ENCODE assay signal across 18 cellular contexts in genomic region chr15:37792351-37792750, GRCh38.
DNase-seq lines count a peak whose midpoint lies in the region; ATAC-seq and TF ChIP-seq lines count a peak whose summit lies in the region.
"Had no signal": no experiment of that assay in that cellular context is flagged by ENCODE, and none has a peak within 500 bp of the region (broad histone marks: within the 10 kb centered on the region; RNA-seq: fewer than 3 reads in every experiment).

No MANE protein-coding gene starts in this region.

- H2BK15ac ChIP-seq in neuronal stem cell (ENCODE audit: low read length), result no peak overlapping the region

- H3K4ac ChIP-seq in neuronal stem cell (ENCODE audit: low read length), result no peak overlapping the region

- peaks cover 6% of the 10 kb centered on the region for H3K9me3 Mint-ChIP-seq in endodermal cell
- H3K9me3 Mint-ChIP-seq in activated CD4-positive, alpha-beta T cell treated with anti-CD3 and anti-CD28 coated beads, Interleukin-2, amount 10 ng/mL, durations not matched to agents 7 days and 5 days, result no peaks in the 10 kb centered on the region

- no peak for TF ChIP-seq RAD21 in SK-N-SH (IDR thresholded peaks at IDR 0.05; ENCODE audit: low read length)

- H4K91ac ChIP-seq in neuronal stem cell (ENCODE audit: low read depth, low read length, poor library complexity), result no peak overlapping the region

- H3K27ac ChIP-seq in SK-N-SH (ENCODE audit: low read depth in 2 of 2, low read length in 1 of 2), result peak overlapping the region in 1 of 2 experiments; percentile 99; a peak in 2 of 4 replicates
- no peak overlapping the region for H3K27ac ChIP-seq in endodermal cell (ENCODE audit: low read depth, low read length)
- no peak overlapping the region for H3K27ac ChIP-seq in neuronal stem cell (replicated peaks; ENCODE audit: low read length)
- no peak overlapping the region for H3K27ac ChIP-seq in colonic mucosa
- H3K27ac ChIP-seq: KMS-11, PC-9 had no signal

- H3K4me1 ChIP-seq in SK-N-SH (ENCODE audit: control insufficient read depth in 1 of 2, insufficient read depth in 2 of 2, low read depth in 1 of 2, low read length in 1 of 2) (peaks cover 15 to 32% of the 10 kb centered on the region in 2 experiments; a peak in 2 of 4 replicates), endodermal cell (ENCODE audit: control insufficient read depth, insufficient read depth, low read length) (no peaks in the 10 kb centered on the region), neuronal stem cell (ENCODE audit: control insufficient read depth in 2 of 2, insufficient read depth in 1 of 2, low read depth in 1 of 2, low read length in 2 of 2) (peaks cover 0 to 17% of the 10 kb centered on the region in 2 donors), colonic mucosa (no peaks in the 10 kb centered on the region)

- H3K9ac ChIP-seq in SK-N-SH, result no peak overlapping the region
- H3K9ac ChIP-seq in endodermal cell (ENCODE audit: extremely low read depth, low read length, poor library complexity, severe bottlenecking), result no peak overlapping the region
- H3K9ac ChIP-seq in neuronal stem cell (ENCODE audit: low read depth, low read length, poor library complexity), result no peak overlapping the region
- no peak overlapping the region for H3K9ac ChIP-seq in colonic mucosa (ENCODE audit: low read depth in 2 of 2, low read length in 2 of 2)
- H3K9ac ChIP-seq: KMS-11 had no signal

- peaks cover 2% of the 10 kb centered on the region for H3K36me3 Mint-ChIP-seq in endodermal cell (ENCODE audit: low read depth)
- no peaks in the 10 kb centered on the region for H3K36me3 Mint-ChIP-seq in activated CD4-positive, alpha-beta T cell treated with anti-CD3 and anti-CD28 coated beads, Interleukin-2, amount 10 ng/mL, durations not matched to agents 7 days and 5 days (ENCODE audit: low read depth)
- H3K36me3 Mint-ChIP-seq: CD4-positive, CD25-positive, alpha-beta regulatory T cell had no signal

- POLR2A ChIA-PET in SK-N-SH (lab: Yijun Ruan, JAX), result no interaction called here
- POLR2A ChIA-PET in activated CD4-positive, alpha-beta T cell treated with anti-CD3 and anti-CD28 coated beads, Interleukin-2, amount 10 ng/mL, durations not matched to agents 7 days and 5 days (lab: Charles Lee), result no interaction called here

- WGBS in SK-N-SH (ENCODE audit: low lambda C conversion rate), result 94% methylated on average over 4 of the region's 4 CpGs
- WGBS in endodermal cell (ENCODE audit: insufficient coverage in 1 of 2, insufficient read length in 1 of 2), 2 experiments, result 91 to 96% methylated on average over 3 to 4 of the region's 4 CpGs
- WGBS in neuronal stem cell (ENCODE audit: extremely low coverage in 2 of 2, insufficient read length in 2 of 2, insufficient replicate concordance in 1 of 2), 2 donors, result no CpG with 5 or more reads among the region's 4 CpGs

- no peak overlapping the region for H2BK12ac ChIP-seq in neuronal stem cell (ENCODE audit: low read length)

- no peaks in the 10 kb centered on the region for H3K9me2 ChIP-seq in SK-N-SH

- H3K9me3 ChIP-seq in SK-N-SH (no peaks in the 10 kb centered on the region), endodermal cell (ENCODE audit: control insufficient read depth, low read length) (peaks cover 9% of the 10 kb centered on the region), neuronal stem cell (replicated peaks in 1 of 2; ENCODE audit: control insufficient read depth in 2 of 2, insufficient read depth in 1 of 2, low read depth in 1 of 2, low read length in 2 of 2) (no peaks in the 10 kb centered on the region), colonic mucosa (no peaks in the 10 kb centered on the region)
- H3K9me3 ChIP-seq: BE2C had no signal

- peak overlapping the region; percentile 24 for H3K27ac Mint-ChIP-seq in endodermal cell
- H3K27ac Mint-ChIP-seq in activated CD4-positive, alpha-beta T cell treated with anti-CD3 and anti-CD28 coated beads, Interleukin-2, amount 10 ng/mL, durations not matched to agents 7 days and 5 days, result no peak overlapping the region
- H3K27ac Mint-ChIP-seq: CD4-positive, CD25-positive, alpha-beta regulatory T cell had no signal

- H3K79me2 ChIP-seq in SK-N-SH (ENCODE audit: insufficient read depth), result no peaks in the 10 kb centered on the region

- no peaks in the 10 kb centered on the region for H3K27me3 ChIP-seq in SK-N-SH (ENCODE audit: insufficient read depth)
- no peaks in the 10 kb centered on the region for H3K27me3 ChIP-seq in endodermal cell (ENCODE audit: control insufficient read depth, insufficient read depth, low read length, poor library complexity, severe bottlenecking)
- H3K27me3 ChIP-seq in neuronal stem cell (ENCODE audit: control insufficient read depth in 3 of 3, insufficient read depth in 3 of 3, low read depth in 1 of 3, low read length in 3 of 3), result no peaks in the 10 kb centered on the region
- H3K27me3 ChIP-seq in colonic mucosa, result no peaks in the 10 kb centered on the region
- H3K27me3 ChIP-seq: BE2C had no signal

- ATAC-seq in SK-N-SH treated with all-trans-retinoic acid at 6 μM for 48 hours (no peak), GM19397 (IDR thresholded peaks at IDR 0.05; ENCODE audit: unreplicated experiment) (no peak)
- ATAC-seq: GM12878 had no signal

- TF ChIP-seq CTCF in SK-N-SH (IDR thresholded peaks at IDR 0.05), result no peak
- TF ChIP-seq CTCF in endodermal cell (conservative IDR thresholded peaks at IDR 0.05), result no peak
- TF ChIP-seq CTCF in colonic mucosa (IDR thresholded peaks at IDR 0.05), result no peak

- H3K79me1 ChIP-seq in neuronal stem cell (ENCODE audit: low read depth, low read length), result no peaks in the 10 kb centered on the region

- H2BK5ac ChIP-seq in neuronal stem cell (ENCODE audit: low read length), result no peak overlapping the region

- peaks cover 4% of the 10 kb centered on the region for H3F3A ChIP-seq in SK-N-SH (replicated peaks; ENCODE audit: insufficient read depth)

- no peak overlapping the region for H4K8ac ChIP-seq in neuronal stem cell (ENCODE audit: low read depth, low read length)

- H2AFZ ChIP-seq in SK-N-SH (ENCODE audit: low read depth), result peak overlapping the region; percentile 38; the same call in 1 of the 2 replicates
- H2AFZ ChIP-seq in neuronal stem cell (ENCODE audit: low read length), result peak overlapping the region; percentile 58
- H2AFZ ChIP-seq: PC-9 had no signal

- H3K4me3 Mint-ChIP-seq in endodermal cell, result no peak overlapping the region
- no peak overlapping the region for H3K4me3 Mint-ChIP-seq in activated CD4-positive, alpha-beta T cell treated with anti-CD3 and anti-CD28 coated beads, Interleukin-2, amount 10 ng/mL, durations not matched to agents 7 days and 5 days
- H3K4me3 Mint-ChIP-seq: CD4-positive, CD25-positive, alpha-beta regulatory T cell had no signal

- no peaks in the 10 kb centered on the region for H4K20me1 ChIP-seq in SK-N-SH (ENCODE audit: insufficient read depth)

- intact Hi-C loops in colonic mucosa (cut with DNase I), result no loop called here

- no peaks in the 10 kb centered on the region for H3K36me3 ChIP-seq in SK-N-SH (replicated peaks in 1 of 2; ENCODE audit: control insufficient read depth in 1 of 2, insufficient read depth in 2 of 2, low read length in 1 of 2)
- H3K36me3 ChIP-seq in endodermal cell (ENCODE audit: control insufficient read depth, insufficient read depth, low read length), result no peaks in the 10 kb centered on the region
- H3K36me3 ChIP-seq in neuronal stem cell (replicated peaks in 1 of 2; ENCODE audit: control insufficient read depth in 2 of 2, insufficient read depth in 2 of 2, low read length in 2 of 2), result no peaks in the 10 kb centered on the region
- H3K36me3 ChIP-seq in colonic mucosa, result no peaks in the 10 kb centered on the region
- H3K36me3 ChIP-seq: BE2C had no signal

- no peak overlapping the region for H3K4me2 ChIP-seq in SK-N-SH
- H3K4me2 ChIP-seq in neuronal stem cell (ENCODE audit: insufficient read depth, low read length, poor library complexity, severe bottlenecking), result no peak overlapping the region
- H3K4me2 ChIP-seq: KMS-11, PC-9 had no signal

- peaks cover 29% of the 10 kb centered on the region for H3K4me1 Mint-ChIP-seq in endodermal cell
- H3K4me1 Mint-ChIP-seq in activated CD4-positive, alpha-beta T cell treated with anti-CD3 and anti-CD28 coated beads, Interleukin-2, amount 10 ng/mL, durations not matched to agents 7 days and 5 days, result no peaks in the 10 kb centered on the region
- H3K4me1 Mint-ChIP-seq: CD4-positive, CD25-positive, alpha-beta regulatory T cell had no signal

- no peak for TF ChIP-seq EP300 in SK-N-SH (IDR thresholded peaks at IDR 0.05; ENCODE audit: borderline replicate concordance in 1 of 2, low read depth in 1 of 2, low read length in 1 of 2)

- no peak overlapping the region for H3K14ac ChIP-seq in neuronal stem cell (ENCODE audit: low read length)

- H2AK5ac ChIP-seq in neuronal stem cell (ENCODE audit: low read depth, low read length), result no peak overlapping the region

- H3K27me3 Mint-ChIP-seq in endodermal cell (ENCODE audit: insufficient read depth), result no peaks in the 10 kb centered on the region
- no peaks in the 10 kb centered on the region for H3K27me3 Mint-ChIP-seq in activated CD4-positive, alpha-beta T cell treated with anti-CD3 and anti-CD28 coated beads, Interleukin-2, amount 10 ng/mL, durations not matched to agents 7 days and 5 days
- H3K27me3 Mint-ChIP-seq: CD4-positive, CD25-positive, alpha-beta regulatory T cell had no signal

- H3K4me3 ChIP-seq in SK-N-SH (ENCODE audit: low read depth in 2 of 2, low read length in 1 of 2) (no peak overlapping the region), endodermal cell (ENCODE audit: low read length) (no peak overlapping the region), neuronal stem cell (ENCODE audit: low read length in 2 of 2) (no peak overlapping the region), colonic mucosa (no peak overlapping the region)
- H3K4me3 ChIP-seq: GM12878, PC-9 had no signal

- no peak overlapping the region for H3K18ac ChIP-seq in neuronal stem cell (ENCODE audit: low read length)

- CTCF ChIA-PET in SK-N-SH (lab: Yijun Ruan, JAX), result interaction anchor here (1.0 to 5.2 kb wide), 6 partner anchors 11 to 659 kb away, joined by 3 to 74 read pairs (median 20); no protein-coding TSS in a partner anchor
- CTCF ChIA-PET in activated CD4-positive, alpha-beta T cell treated with anti-CD3 and anti-CD28 coated beads, Interleukin-2, amount 10 ng/mL, durations not matched to agents 7 days and 5 days (lab: Charles Lee), result no interaction called here

- H2BK120ac ChIP-seq in neuronal stem cell (ENCODE audit: low read depth, low read length), result no peak overlapping the region

- DNase-seq in SK-N-SH (no peak), endodermal cell (no peak), neuronal stem cell (ENCODE audit: low spot score) (no peak), colonic mucosa (no peak)
- no peak for DNase-seq in stimulated activated naive CD4-positive, alpha-beta T cell (lab: John Stamatoyannopoulos, UW)
- no peak for DNase-seq in activated CD4-positive, alpha-beta T cell treated with anti-CD3 and anti-CD28 coated beads, Interleukin-2, amount 10 ng/mL, durations not matched to agents 7 days and 5 days
- DNase-seq: BE2C; CD4-positive, CD25-positive, alpha-beta regulatory T cell; COR-L47; DMS 273 treated with DMSO at 0.1 percent for 48 hours; EL; NCI-H187; NCI-H2227 treated with DMSO at 0.1 percent for 48 hours; PC-9 had no signal

- H3K23ac ChIP-seq in neuronal stem cell (ENCODE audit: low read depth, low read length, poor library complexity), result no peak overlapping the region

TF ChIP-seq in SK-N-SH, 30 proteins besides CTCF, POLR2A, EP300 and RAD21 (continues in another document):
- TF ChIP-seq YY1 (IDR thresholded peaks at IDR 0.05; ENCODE audit: low read depth), result no peak

TF ChIP-seq in SK-N-SH treated with all-trans-retinoic acid at 6 μM for 48 hours, 23 proteins besides CTCF, POLR2A, EP300 and RAD21 (continues in another document):
- TF ChIP-seq ZFP30 (CRISPR knock-in tag; IDR thresholded peaks at IDR 0.05) (no peak), ZNF8 (CRISPR knock-in tag; IDR thresholded peaks at IDR 0.05) (no peak)
